Comparison of ENCODE assay signal across 8 cellular contexts in the genomic region with DNA sequence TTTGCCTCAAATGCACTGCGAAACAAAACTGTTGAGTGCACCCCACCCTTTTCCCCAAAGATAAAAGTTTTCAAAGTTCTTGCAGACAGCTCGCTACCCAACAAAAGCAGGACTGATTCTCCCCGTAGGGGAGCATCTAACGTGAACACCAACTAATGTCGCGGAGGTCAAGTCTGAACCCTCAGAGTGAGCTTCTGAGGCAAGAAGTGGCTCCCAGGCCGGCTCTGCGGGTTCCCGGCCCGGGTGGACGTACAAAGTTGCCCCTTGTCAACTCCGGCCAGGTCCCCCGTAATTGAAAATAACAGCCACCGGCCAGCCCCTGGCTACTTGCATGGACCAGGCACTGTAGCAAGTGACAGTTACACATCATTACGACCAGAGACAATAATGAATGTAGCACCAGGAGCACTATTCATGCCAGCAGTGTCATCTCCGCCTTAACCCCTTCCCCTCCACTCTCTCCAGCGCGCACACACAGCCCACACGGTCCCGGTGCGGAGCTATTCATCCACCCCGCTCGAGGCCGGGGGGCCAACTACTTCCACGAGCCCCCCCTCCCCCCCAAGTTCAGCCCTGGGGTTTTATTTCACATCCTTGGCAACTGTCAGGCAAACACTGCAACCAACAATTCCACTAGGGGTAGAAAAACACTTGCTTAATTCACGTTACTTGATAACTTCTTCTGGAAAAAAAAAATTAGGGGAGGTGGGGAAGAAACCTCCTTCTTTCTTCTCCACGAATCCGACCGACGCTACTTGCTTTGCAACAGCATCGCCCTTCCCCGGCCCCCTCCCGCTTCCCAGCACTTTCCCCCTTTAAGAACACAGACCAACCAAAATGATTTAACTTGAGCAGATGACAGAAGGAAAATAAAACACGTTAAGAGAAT. TPM values are rescaled to one million over a fixed set of nuclear protein-coding genes. Genes with fewer than 3 reads are reported as not detected.
A peak's percentile ranks its signal among the peaks of the same experiment; 100 is the strongest.
DNase-seq lines count a peak whose midpoint lies in the region; ATAC-seq and TF ChIP-seq lines count a peak whose summit lies in the region.

No MANE protein-coding gene starts in this region.

- peak overlapping the region; percentile 100 for H3K27ac Mint-ChIP-seq in activated naive CD8-positive, alpha-beta T cell treated with anti-CD3 and anti-CD28 coated beads, Interleukin-2, amount 10 ng/mL, durations not matched to agents 7 days and 5 days

- no peaks in the 10 kb centered on the region for H3K27me3 ChIP-seq in rectal smooth muscle tissue (ENCODE audit: control insufficient read depth, insufficient read depth, low read length)

- no peak for TF ChIP-seq CTCF in GM13977 (IDR thresholded peaks at IDR 0.05; ENCODE audit: extremely low read depth, insufficient read depth, missing control alignments)

- H3K4me1 ChIP-seq in rectal smooth muscle tissue (ENCODE audit: control insufficient read depth, insufficient read depth, low read length) = peaks cover 11% of the 10 kb centered on the region

- no peaks in the 10 kb centered on the region for H3K27me3 Mint-ChIP-seq in activated naive CD8-positive, alpha-beta T cell treated with anti-CD3 and anti-CD28 coated beads, Interleukin-2, amount 10 ng/mL, durations not matched to agents 7 days and 5 days

- H3K4me3 ChIP-seq in rectal smooth muscle tissue (ENCODE audit: low read length) = peak overlapping the region; percentile 84

- POLR2A ChIA-PET in activated naive CD8-positive, alpha-beta T cell treated with anti-CD3 and anti-CD28 coated beads, Interleukin-2, amount 10 ng/mL, durations not matched to agents 7 days and 5 days (lab: Charles Lee) = interaction anchor here (0.5 to 5.7 kb wide), 13 partner anchors 51 to 367 kb away, joined by 3 to 93 read pairs (median 11); no protein-coding TSS in a partner anchor

- H3K36me3 Mint-ChIP-seq in activated naive CD8-positive, alpha-beta T cell treated with anti-CD3 and anti-CD28 coated beads, Interleukin-2, amount 10 ng/mL, durations not matched to agents 7 days and 5 days = peaks cover 4% of the 10 kb centered on the region

- in situ Hi-C loops in GM13977 (cut with MboI; ENCODE audit: low pct_unique_long_range_greater_than_20kb, low sequenced_read_pairs, unreplicated experiment) = no loop called here
- in situ Hi-C loops in SK-MEL-5 (cut with HindIII; ENCODE audit: low pct_unique_long_range_greater_than_20kb, low sequenced_read_pairs) = no loop called here

- H3K9me3 Mint-ChIP-seq in activated naive CD8-positive, alpha-beta T cell treated with anti-CD3 and anti-CD28 coated beads, Interleukin-2, amount 10 ng/mL, durations not matched to agents 7 days and 5 days = no peaks in the 10 kb centered on the region

- no peaks in the 10 kb centered on the region for H3K36me3 ChIP-seq in rectal smooth muscle tissue (ENCODE audit: control insufficient read depth, insufficient read depth, low read length)

- DNase-seq in GM13977 (ENCODE audit: low spot score) (peak; percentile 21), SK-MEL-5 (ENCODE audit: low read depth, low spot score) (peak; percentile 22), left ventricle myocardium superior (peak; percentile 51), NCI-H1436 (lab: John Stamatoyannopoulos, UW) (no peak)
- peak; percentile 59 for DNase-seq in activated naive CD8-positive, alpha-beta T cell treated with anti-CD3 and anti-CD28 coated beads, Interleukin-2, amount 10 ng/mL, durations not matched to agents 7 days and 5 days

- intact Hi-C loops in left ventricle myocardium superior (cut with micrococcal nuclease) = loop anchor here (5.0 to 10.0 kb wide), 2 partner anchors 71 to 378 kb away; no protein-coding TSS in a partner anchor

- peak overlapping the region; percentile 98 for H3K4me3 Mint-ChIP-seq in activated naive CD8-positive, alpha-beta T cell treated with anti-CD3 and anti-CD28 coated beads, Interleukin-2, amount 10 ng/mL, durations not matched to agents 7 days and 5 days

- H3K9ac ChIP-seq in rectal smooth muscle tissue (ENCODE audit: low read length) = peak overlapping the region; percentile 45

- H3K27ac ChIP-seq in rectal smooth muscle tissue (ENCODE audit: low read depth, low read length) = peak overlapping the region; percentile 85

- H3K4me1 Mint-ChIP-seq in activated naive CD8-positive, alpha-beta T cell treated with anti-CD3 and anti-CD28 coated beads, Interleukin-2, amount 10 ng/mL, durations not matched to agents 7 days and 5 days = peaks cover 34% of the 10 kb centered on the region

- no peak for ATAC-seq in activated naive CD8-positive, alpha-beta T cell treated with anti-CD3 and anti-CD28 coated beads, Interleukin-2, amount 10 ng/mL, durations not matched to agents 7 days and 5 days (ENCODE audit: low read depth)
- ATAC-seq in left ventricle myocardium superior (no peak), HG02970 (IDR thresholded peaks at IDR 0.05; ENCODE audit: low FRiP score, unreplicated experiment) (no peak), HG03039 (IDR thresholded peaks at IDR 0.05; ENCODE audit: unreplicated experiment) (no peak)

RNA-seq across cellular contexts. Expression of a gene that starts 1.2 kb away (rescaled TPM):
- 9.8 and 10.7 TPM in 2 replicates for total RNA-seq in SK-MEL-5 (2014; rRNA removed; shearing (Covaris generic))
- polyA plus RNA-seq in SK-MEL-5 (2015; cell fraction: cytosol; rRNA removed) = 4.2 and 6.0 TPM in 2 replicates
- polyA plus RNA-seq in SK-MEL-5 (2015; cell fraction: nucleus; rRNA removed) = 9.3 and 14.5 TPM in 2 replicates
- total RNA-seq in activated naive CD8-positive, alpha-beta T cell treated with anti-CD3 and anti-CD28 coated beads, Interleukin-2, amount 10 ng/mL, durations not matched to agents 7 days and 5 days = 10 to 100 TPM; 43.9 to 50.5 TPM
- 17.4 TPM for total RNA-seq in left ventricle myocardium superior
